Comparison of ENCODE assay signal across 19 cellular contexts in genomic region chrX:73876897-73877296, GRCh38. TPM values are rescaled to one million over a fixed set of nuclear protein-coding genes. Genes with fewer than 3 reads are reported as not detected.
"Had no signal": no experiment of that assay in that cellular context is flagged by ENCODE, and none has a peak within 500 bp of the region (broad histone marks: within the 10 kb centered on the region; RNA-seq: fewer than 3 reads in every experiment).

No MANE protein-coding gene starts in this region.

- H3K9me3 ChIP-seq: right lobe of liver, suprapubic skin, upper lobe of right lung had no signal

- H3K4me1 ChIP-seq: gastroesophageal sphincter, psoas muscle, right lobe of liver, spleen, upper lobe of right lung had no signal

- H3K4me3 Mint-ChIP-seq: activated T-cell treated with anti-CD3 and anti-CD28 coated beads, Interleukin-2, amount 50 U/mL, for 4 hours; naive thymus-derived CD8-positive, alpha-beta T cell had no signal

- DNase-seq: activated CD4-positive, alpha-beta T cell treated with anti-CD3 and anti-CD28 coated beads, Interleukin-2, amount 50 U/mL, for 48 hours; activated effector memory CD4-positive, alpha-beta T cell treated with anti-CD3 and anti-CD28 coated beads, Interleukin-2, amount 50 U/mL, for 16 hours; activated T-cell treated with anti-CD3 and anti-CD28 coated beads, Interleukin-2, amount 50 U/mL, for 4 hours; amygdala; brain microvascular endothelial cell; kidney glomerular epithelial cell; naive thymus-derived CD8-positive, alpha-beta T cell; occipital lobe; psoas muscle; right lobe of liver; spleen; stimulated activated CD4-positive, alpha-beta T cell treated with anti-CD3 and anti-CD28 coated beads, Interleukin-2, amount 100 ng/mL, for 24 hours; stimulated activated naive CD4-positive, alpha-beta T cell; upper lobe of right lung had no signal

- H3K4me3 ChIP-seq: gastroesophageal sphincter, psoas muscle, right lobe of liver, spleen, suprapubic skin, upper lobe of right lung had no signal

- H3K36me3 ChIP-seq: brain microvascular endothelial cell, gastroesophageal sphincter, right lobe of liver, spleen, suprapubic skin, upper lobe of right lung had no signal

- H3K27me3 ChIP-seq: brain microvascular endothelial cell, gastroesophageal sphincter, right lobe of liver, spleen, suprapubic skin, upper lobe of right lung had no signal

- H3K27ac ChIP-seq: brain microvascular endothelial cell, gastroesophageal sphincter, psoas muscle, right lobe of liver, spleen, suprapubic skin, upper lobe of right lung had no signal

- H3K36me3 Mint-ChIP-seq: activated naive CD4-positive, alpha-beta T cell treated with anti-CD3 and anti-CD28 coated beads, Interleukin-2, amount 50 U/mL, for 72 hours had no signal

- ATAC-seq: activated naive CD4-positive, alpha-beta T cell treated with anti-CD3 and anti-CD28 coated beads, Interleukin-2, amount 50 U/mL, for 72 hours; activated T-cell treated with anti-CD3 and anti-CD28 coated beads, Interleukin-2, amount 50 U/mL, for 4 hours; gastroesophageal sphincter; naive thymus-derived CD8-positive, alpha-beta T cell; psoas muscle; right lobe of liver; upper lobe of right lung had no signal

RNA-seq across cellular contexts. Expression of gene XIST, which starts 24.4 kb away (rescaled TPM):
- total RNA-seq: activated naive CD4-positive, alpha-beta T cell treated with anti-CD3 and anti-CD28 coated beads, Interleukin-2, amount 50 U/mL, for 72 hours; chondrocyte; naive thymus-derived CD8-positive, alpha-beta T cell; T-helper 2 cell treated with Interferon-gamma antibody and Interleukin-4, amounts not matched to agents 100 ng/mL and 5 ng/mL, for 36 hours had no signal
